In genomic region chr5:96968074-96968473, GRCh38 we compare ENCODE assay signal across 10 cellular contexts. TPM values are rescaled to one million over a fixed set of nuclear protein-coding genes. Genes with fewer than 3 reads are reported as not detected.
A peak's percentile ranks its signal among the peaks of the same experiment; 100 is the strongest.
DNase-seq lines count a peak whose midpoint lies in the region; ATAC-seq and TF ChIP-seq lines count a peak whose summit lies in the region.
"Had no signal": no experiment of that assay in that cellular context is flagged by ENCODE, and none has a peak within 500 bp of the region (broad histone marks: within the 10 kb centered on the region; RNA-seq: fewer than 3 reads in every experiment).

No MANE protein-coding gene starts in this region.

- no peaks in the 10 kb centered on the region for H4K20me1 ChIP-seq in GM23338 (replicated peaks; ENCODE audit: insufficient read depth)

- peak; percentile 10 to 16 for DNase-seq in HAP-1 (ENCODE audit: low spot score in 2 of 2)
- DNase-seq in SJCRH30 = peak; percentile 31 to 68
- DNase-seq in foreskin keratinocyte = peak; percentile 30 to 52
- peak; percentile 17 for DNase-seq in skeletal muscle cell (ENCODE audit: low read depth)
- DNase-seq in mucosa of gallbladder (ENCODE audit: low spot score) = no peak
- no peak for DNase-seq in cerebellum (ENCODE audit: low spot score)
- DNase-seq in GM23338 (ENCODE audit: low spot score) = no peak
- DNase-seq: NCI-H1092 had no signal

- H3K27ac Mint-ChIP-seq in GM23338 = no peak overlapping the region

- in situ Hi-C loops in HAP-1 (cut with MboI; ENCODE audit: low sequenced_read_pairs) = no loop called here

- H3K27ac ChIP-seq in SJCRH30 (peak overlapping the region; percentile 70), foreskin keratinocyte (no peak overlapping the region), GM23338 (ENCODE audit: low read depth) (no peak overlapping the region)
- H3K27ac ChIP-seq: VCaP had no signal

- no peak overlapping the region for H3K4me3 ChIP-seq in HAP-1
- peak overlapping the region; percentile 3; the same call in 1 of the 2 replicates for H3K4me3 ChIP-seq in SJCRH30
- H3K4me3 ChIP-seq in skeletal muscle cell (ENCODE audit: low read depth, low read length) = no peak overlapping the region
- no peak overlapping the region for H3K4me3 ChIP-seq in GM23338

- H3F3A ChIP-seq in GM23338 (replicated peaks; ENCODE audit: low read depth) = no peaks in the 10 kb centered on the region

- no peaks in the 10 kb centered on the region for H3K9me3 ChIP-seq in HAP-1
- no peaks in the 10 kb centered on the region for H3K9me3 ChIP-seq in SJCRH30 (replicated peaks)

- no peak for TF ChIP-seq CTCF in foreskin keratinocyte (conservative IDR thresholded peaks at IDR 0.05)
- no peak for TF ChIP-seq CTCF in GM23338 (conservative IDR thresholded peaks at IDR 0.05; ENCODE audit: low read depth in 2 of 2)

- no peaks in the 10 kb centered on the region for H3K79me2 ChIP-seq in GM23338 (replicated peaks; ENCODE audit: insufficient read depth)

- H3K9me3 Mint-ChIP-seq in GM23338 = no peaks in the 10 kb centered on the region

- H3K27me3 ChIP-seq in HAP-1 (ENCODE audit: low read depth) = no peaks in the 10 kb centered on the region
- H3K27me3 ChIP-seq in SJCRH30 = no peaks in the 10 kb centered on the region
- H3K27me3 ChIP-seq in foreskin keratinocyte = no peaks in the 10 kb centered on the region
- no peaks in the 10 kb centered on the region for H3K27me3 ChIP-seq in GM23338 (ENCODE audit: insufficient read depth)

- H3K27me3 Mint-ChIP-seq in GM23338 (ENCODE audit: insufficient read depth, low read depth, poor library complexity) = peaks cover 4% of the 10 kb centered on the region

- H2AFZ ChIP-seq in GM23338 = no peak overlapping the region

- no peak overlapping the region for H3K4me2 ChIP-seq in GM23338

- H3K36me3 ChIP-seq in HAP-1 (replicated peaks) = no peaks in the 10 kb centered on the region
- H3K36me3 ChIP-seq in SJCRH30 = no peaks in the 10 kb centered on the region
- H3K36me3 ChIP-seq in GM23338 (ENCODE audit: insufficient read depth) = no peaks in the 10 kb centered on the region

- peaks cover 12% of the 10 kb centered on the region for H3K4me1 Mint-ChIP-seq in GM23338

- no peak overlapping the region for H3K4me3 Mint-ChIP-seq in GM23338

- H3K9me2 ChIP-seq in GM23338 (ENCODE audit: insufficient read depth) = no peaks in the 10 kb centered on the region

- H3K36me3 Mint-ChIP-seq in GM23338 (ENCODE audit: low read depth) = no peaks in the 10 kb centered on the region

- peak; percentile 87 for ATAC-seq in foreskin keratinocyte
- ATAC-seq in GM23338 = no peak
- ATAC-seq in GM18870 (IDR thresholded peaks at IDR 0.05; ENCODE audit: unreplicated experiment) = no peak

- H3K4me1 ChIP-seq in HAP-1 (peaks cover 19% of the 10 kb centered on the region), SJCRH30 (peaks cover 47% of the 10 kb centered on the region), foreskin keratinocyte (peaks cover 9% of the 10 kb centered on the region), GM23338 (ENCODE audit: insufficient read depth) (no peaks in the 10 kb centered on the region; the same call in none of the 2 replicates)

TF ChIP-seq in GM23338, 12 proteins besides CTCF, POLR2A, EP300 and RAD21:
- TF ChIP-seq EZH2phosphoT487 (IDR thresholded peaks at IDR 0.05; ENCODE audit: unreplicated experiment) (no peak), ZNF331 (CRISPR knock-in tag; IDR thresholded peaks at IDR 0.05; ENCODE audit: low read depth) (no peak), ZNF462 (CRISPR knock-in tag; IDR thresholded peaks at IDR 0.05) (no peak), EZH2 (IDR thresholded peaks at IDR 0.05; ENCODE audit: low read depth, unreplicated experiment) (no peak)

RNA-seq across cellular contexts. Expression of gene LNPEP, which starts 32.2 kb away (rescaled TPM):
- total RNA-seq in SJCRH30 (2014; rRNA removed; shearing (Covaris generic)) = 28.2 and 35.3 TPM in 2 replicates
- total RNA-seq in foreskin keratinocyte (28.9 and 30.7 TPM in 2 replicates), mucosa of gallbladder (37.1 TPM), cerebellum (47.7 TPM)
- polyA plus RNA-seq in foreskin keratinocyte (2.9 and 3.1 TPM in 2 replicates), GM23338 (2016; fragmentation: Nextera tagmentation; extraction: Ambion mirVana) (1.2 and 1.6 TPM in 2 replicates)
- 8.3 and 8.5 TPM in 2 replicates for total RNA-seq in GM23338 (2014; rRNA removed; shearing (Covaris generic))

Comparison
In these comparisons a context has a peak if more than half of its experiments do, and no peak if none do; other contexts are left out.
1. DNase-seq: peak in HAP-1 (2 of 2), SJCRH30 (2 of 2), foreskin keratinocyte (2 of 2) and skeletal muscle cell (single experiment); none in mucosa of gallbladder (single experiment), cerebellum (single experiment) and GM23338 (single experiment).